24 cellular contexts compared by ENCODE assay signal in genomic region chr2:1540481-1540880, GRCh38.
"Had no signal": no experiment of that assay in that cellular context is flagged by ENCODE, and none has a peak within 500 bp of the region (broad histone marks: within the 10 kb centered on the region; RNA-seq: fewer than 3 reads in every experiment).

No MANE protein-coding gene starts in this region.

- H3K27ac ChIP-seq: adrenal gland, breast epithelium, KMS-11, Peyer's patch, RWPE1, SJCRH30, VCaP had no signal

- H3K27ac Mint-ChIP-seq: activated CD8-positive, alpha-beta T cell treated with anti-CD3 and anti-CD28 coated beads for 36 hours; activated naive CD8-positive, alpha-beta T cell treated with anti-CD3 and anti-CD28 coated beads, Interleukin-2, amount 10 ng/mL, durations not matched to agents 7 days and 5 days; activated T-cell treated with anti-CD3 and anti-CD28 coated beads, Interleukin-2, amount 50 U/mL, for 72 hours; activated T-helper 2 cell treated with anti-CD3 and anti-CD28 coated beads, Interferon-gamma antibody, Interleukin-2, Interleukin-4, amounts not matched to agents 10 μg/mL and 5 μg/mL and 100 μg/mL, durations not matched to agents 14 hours and 24 hours and 36 hours had no signal

- H3K36me3 ChIP-seq: adrenal gland, breast epithelium, Peyer's patch, SJCRH30 had no signal

- H3K4me1 Mint-ChIP-seq: activated naive CD8-positive, alpha-beta T cell treated with anti-CD3 and anti-CD28 coated beads, Interleukin-2, amount 10 ng/mL, durations not matched to agents 7 days and 5 days had no signal

- H3K9ac ChIP-seq: KMS-11, SK-N-SH had no signal

- H3K9me3 ChIP-seq: adrenal gland, breast epithelium, Peyer's patch, SJCRH30, SK-N-SH had no signal

- H3K9me2 ChIP-seq: SK-N-SH had no signal

- H3K27me3 ChIP-seq: adrenal gland, breast epithelium, Peyer's patch had no signal

- H3K4me3 Mint-ChIP-seq: activated CD8-positive, alpha-beta T cell treated with anti-CD3 and anti-CD28 coated beads for 36 hours; activated naive CD8-positive, alpha-beta T cell treated with anti-CD3 and anti-CD28 coated beads, Interleukin-2, amount 10 ng/mL, durations not matched to agents 7 days and 5 days; activated T-cell treated with anti-CD3 and anti-CD28 coated beads, Interleukin-2, amount 50 U/mL, for 72 hours had no signal

- DNase-seq: activated CD4-positive, alpha-beta T cell treated with anti-CD3 and anti-CD28 coated beads for 4 hours; activated CD8-positive, alpha-beta memory T cell treated with anti-CD3 and anti-CD28 coated beads, Interleukin-2, amount 50 U/mL, for 4 hours; activated CD8-positive, alpha-beta T cell treated with anti-CD3 and anti-CD28 coated beads for 36 hours; activated naive CD4-positive, alpha-beta T cell treated with anti-CD3 and anti-CD28 coated beads, Interleukin-2, amount 50 U/mL, for 16 hours; activated naive CD8-positive, alpha-beta T cell treated with anti-CD3 and anti-CD28 coated beads, Interleukin-2, amount 10 ng/mL, durations not matched to agents 7 days and 5 days; activated T-cell treated with anti-CD3 and anti-CD28 coated beads, Interleukin-2, amount 50 U/mL, for 72 hours; adrenal gland; central memory CD4-positive, alpha-beta T cell; NCI-H1105; NCI-H1436 treated with DMSO at 0.1 percent for 48 hours; NCI-H187; NCI-H2081; NCI-H446; NCI-H524; Peyer's patch; Right ventricle myocardium superior; SJCRH30; SK-N-SH; T-helper 1 cell had no signal

- H3K36me3 Mint-ChIP-seq: activated naive CD8-positive, alpha-beta T cell treated with anti-CD3 and anti-CD28 coated beads, Interleukin-2, amount 10 ng/mL, durations not matched to agents 7 days and 5 days had no signal

- H3K9me3 Mint-ChIP-seq: activated CD8-positive, alpha-beta T cell treated with anti-CD3 and anti-CD28 coated beads for 36 hours; activated naive CD8-positive, alpha-beta T cell treated with anti-CD3 and anti-CD28 coated beads, Interleukin-2, amount 10 ng/mL, durations not matched to agents 7 days and 5 days; activated T-cell treated with anti-CD3 and anti-CD28 coated beads, Interleukin-2, amount 50 U/mL, for 72 hours; activated T-helper 2 cell treated with anti-CD3 and anti-CD28 coated beads, Interferon-gamma antibody, Interleukin-2, Interleukin-4, amounts not matched to agents 10 μg/mL and 5 μg/mL and 100 μg/mL, durations not matched to agents 14 hours and 24 hours and 36 hours had no signal

- H3K4me1 ChIP-seq: adrenal gland, breast epithelium, Peyer's patch, SJCRH30 had no signal

- H3K27me3 Mint-ChIP-seq: activated CD8-positive, alpha-beta T cell treated with anti-CD3 and anti-CD28 coated beads for 36 hours; activated naive CD8-positive, alpha-beta T cell treated with anti-CD3 and anti-CD28 coated beads, Interleukin-2, amount 10 ng/mL, durations not matched to agents 7 days and 5 days had no signal

- ATAC-seq: activated CD8-positive, alpha-beta T cell treated with anti-CD3 and anti-CD28 coated beads for 36 hours; activated T-cell treated with anti-CD3 and anti-CD28 coated beads, Interleukin-2, amount 50 U/mL, for 72 hours had no signal

- H3K4me2 ChIP-seq: KMS-11, SK-N-SH had no signal

- H3K4me3 ChIP-seq: adrenal gland, breast epithelium, Peyer's patch, SJCRH30 had no signal
